1 cellular context compared by ENCODE assay signal in the genomic region with DNA sequence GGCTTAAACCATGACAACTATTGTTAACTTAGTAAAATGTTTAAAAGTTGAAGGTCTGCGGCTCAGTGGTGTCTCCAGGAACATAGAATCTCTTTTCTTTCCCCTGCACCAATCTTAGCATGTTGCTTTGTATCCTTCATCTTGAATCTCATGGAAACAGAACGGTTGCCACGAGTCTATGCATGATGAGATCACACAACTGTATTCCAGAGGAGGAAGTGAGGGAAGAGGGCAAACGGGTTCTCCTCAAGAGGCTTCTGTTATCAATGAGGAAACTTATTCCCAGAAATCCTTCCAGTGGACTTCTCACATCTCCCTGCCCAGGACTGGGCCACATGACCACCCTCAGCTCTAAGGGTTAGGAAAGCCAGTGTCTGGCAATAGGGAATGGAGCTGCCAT.
A peak's percentile ranks its signal among the peaks of the same experiment; 100 is the strongest.
TF ChIP-seq lines count a peak whose summit lies in the region.

No MANE protein-coding gene starts in this region.

TF ChIP-seq in K562, 482 proteins besides CTCF, POLR2A, EP300 and RAD21 (continued from another document):
- TF ChIP-seq MGA (IDR thresholded peaks at IDR 0.05) (peak; percentile 67), SPI1 (IDR thresholded peaks at IDR 0.05; ENCODE audit: borderline replicate concordance, low read depth, low read length) (peak; percentile 29; the same call in 1 of the 2 replicates)
